ENCODE assay signal across 8 cellular contexts in the genomic region with DNA sequence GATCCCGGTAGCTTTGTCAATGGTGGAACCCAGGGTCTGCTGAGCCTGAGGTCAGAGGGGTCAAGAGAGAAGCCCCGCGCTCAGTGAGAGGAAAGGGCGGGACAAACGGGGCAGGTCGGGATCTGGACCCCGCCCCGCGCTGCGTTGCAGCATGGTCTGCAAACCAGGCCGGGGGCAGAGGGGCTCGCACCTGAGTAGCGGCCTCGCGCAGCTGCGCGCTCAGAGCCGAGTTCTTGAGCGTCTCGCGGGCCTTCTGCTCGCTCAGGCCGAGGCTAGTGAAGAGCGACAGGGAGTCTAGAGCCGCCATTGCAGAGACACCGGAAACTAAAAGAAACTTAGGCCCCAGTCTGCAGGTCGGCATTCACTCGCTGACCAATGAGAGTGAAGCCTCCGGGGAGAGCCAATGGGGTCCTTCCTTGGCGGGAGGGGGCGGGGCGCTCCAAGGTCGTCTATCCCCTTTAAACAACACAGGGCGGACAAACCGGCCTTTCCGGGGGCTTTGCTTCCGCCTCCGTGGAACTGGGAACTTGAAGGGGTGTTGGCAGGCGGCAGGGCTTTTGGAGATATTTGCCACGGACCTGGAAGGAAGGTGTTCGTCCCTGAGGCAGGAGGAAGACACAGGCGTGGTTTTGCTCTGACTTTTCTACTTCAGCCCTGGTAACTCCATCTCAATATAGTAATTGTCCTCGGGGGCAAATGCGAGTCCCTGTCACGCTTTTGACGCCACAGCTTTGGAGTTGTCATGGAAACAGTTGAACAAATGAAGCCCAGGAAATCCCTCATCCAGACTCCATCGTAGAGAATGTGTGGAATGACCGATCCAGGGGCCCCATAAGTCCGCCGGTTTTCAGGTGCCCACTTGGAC. TPM values are rescaled to one million over a fixed set of nuclear protein-coding genes. Genes with fewer than 3 reads are reported as not detected.
DNase-seq lines count a peak whose midpoint lies in the region; ATAC-seq and TF ChIP-seq lines count a peak whose summit lies in the region.

A gene (minus strand): TSS at position 331 of the 865 bp plus-strand sequence. CDS start 24 bp downstream, at position 307.

- H3K36me3 ChIP-seq in duodenal mucosa (ENCODE audit: control insufficient read depth in 1 of 2, insufficient read depth in 2 of 2, low read length in 2 of 2): peaks cover 38 to 48% of the 10 kb centered on the region in 2 donors

- CTCF ChIA-PET in activated CD4-positive, alpha-beta memory T cell treated with anti-CD3 and anti-CD28 coated beads, Interleukin-2, amount 10 ng/mL, durations not matched to agents 7 days and 5 days (lab: Charles Lee): interaction anchor here (0.5 to 4.0 kb wide), 4 partner anchors 10 to 875 kb away, joined by 3 to 33 read pairs (median 4); a partner anchor contains a TSS

- POLR2A ChIA-PET in activated CD4-positive, alpha-beta memory T cell treated with anti-CD3 and anti-CD28 coated beads, Interleukin-2, amount 10 ng/mL, durations not matched to agents 7 days and 5 days (lab: Charles Lee): interaction anchor here (0.6 to 9.9 kb wide), 8 partner anchors 11 to 235 kb away, joined by 3 to 133 read pairs (median 4); a partner anchor contains a TSS

- peaks cover 40% of the 10 kb centered on the region for H3K36me3 Mint-ChIP-seq in activated CD4-positive, alpha-beta memory T cell treated with anti-CD3 and anti-CD28 coated beads, Interleukin-2, amount 10 ng/mL, durations not matched to agents 7 days and 5 days (ENCODE audit: low read depth)

- intact Hi-C loops in lower leg skin (cut with DNase I; ENCODE audit: low total_unique reads): no loop called here

- ATAC-seq in GM19395 (IDR thresholded peaks at IDR 0.05; ENCODE audit: unreplicated experiment): peak; percentile 91

- no peak for TF ChIP-seq POLR2A in lower leg skin (IDR thresholded peaks at IDR 0.05)

- H3K4me3 ChIP-seq in duodenal mucosa (ENCODE audit: low read depth in 1 of 2, low read length in 2 of 2): peak within 1 kb of the TSS; percentile 91 to 97
- peak within 1 kb of the TSS; percentile 84 for H3K4me3 ChIP-seq in lower leg skin (ENCODE audit: low read depth, poor library complexity, severe bottlenecking)

- no peaks in the 10 kb centered on the region for H3K9me3 Mint-ChIP-seq in activated CD4-positive, alpha-beta memory T cell treated with anti-CD3 and anti-CD28 coated beads, Interleukin-2, amount 10 ng/mL, durations not matched to agents 7 days and 5 days

- H3K27me3 Mint-ChIP-seq in activated CD4-positive, alpha-beta memory T cell treated with anti-CD3 and anti-CD28 coated beads, Interleukin-2, amount 10 ng/mL, durations not matched to agents 7 days and 5 days: no peaks in the 10 kb centered on the region

- H3K27ac ChIP-seq in C4-2B (peak within 1 kb of the TSS; percentile 87), duodenal mucosa (ENCODE audit: low read depth, low read length) (peak within 1 kb of the TSS; percentile 70)

- 2% methylated on average over 37 to 50 of the region's 50 CpGs for WGBS in lower leg skin, 2 donors

- H3K4me3 Mint-ChIP-seq in activated CD4-positive, alpha-beta memory T cell treated with anti-CD3 and anti-CD28 coated beads, Interleukin-2, amount 10 ng/mL, durations not matched to agents 7 days and 5 days: peak within 1 kb of the TSS; percentile 95

- DNase-seq in HK-2 (ENCODE audit: unreplicated experiment): peak; percentile 85
- peak; percentile 64 for DNase-seq in NCI-H82 treated with DMSO at 0.1 percent for 48 hours (lab: John Stamatoyannopoulos, UW; ENCODE audit: unreplicated experiment)
- DNase-seq in activated CD4-positive, alpha-beta memory T cell treated with anti-CD3 and anti-CD28 coated beads, Interleukin-2, amount 10 ng/mL, durations not matched to agents 7 days and 5 days: peak; percentile 92
- peak; percentile 95 to 99 for DNase-seq in lower leg skin (ENCODE audit: low spot score in 2 of 2)
- DNase-seq in stimulated activated CD4-positive, alpha-beta T cell treated with anti-CD3 and anti-CD28 coated beads, Interleukin-4, amount 100 ng/mL, for 4 hours: peak; percentile 84

- H3K27me3 ChIP-seq in duodenal mucosa (ENCODE audit: control insufficient read depth in 1 of 2, insufficient read depth in 2 of 2, low read length in 2 of 2): no peaks in the 10 kb centered on the region

- TF ChIP-seq CTCF in C4-2B (conservative IDR thresholded peaks at IDR 0.05) (no peak), lower leg skin (IDR thresholded peaks at IDR 0.05) (no peak)

- peak within 1 kb of the TSS; percentile 92 to 94 for H3K9ac ChIP-seq in duodenal mucosa (ENCODE audit: low read depth in 1 of 2, low read length in 2 of 2)

- no peaks in the 10 kb centered on the region for H3K9me3 ChIP-seq in duodenal mucosa (ENCODE audit: control insufficient read depth in 1 of 2, low read length in 2 of 2)

- peaks cover 23 to 31% of the 10 kb centered on the region in 2 donors for H3K4me1 ChIP-seq in duodenal mucosa (ENCODE audit: control insufficient read depth in 1 of 2, insufficient read depth in 2 of 2, low read length in 2 of 2)

- H3K27ac Mint-ChIP-seq in activated CD4-positive, alpha-beta memory T cell treated with anti-CD3 and anti-CD28 coated beads, Interleukin-2, amount 10 ng/mL, durations not matched to agents 7 days and 5 days: peak within 1 kb of the TSS; percentile 90

- H3K4me1 Mint-ChIP-seq in activated CD4-positive, alpha-beta memory T cell treated with anti-CD3 and anti-CD28 coated beads, Interleukin-2, amount 10 ng/mL, durations not matched to agents 7 days and 5 days: peaks cover 29% of the 10 kb centered on the region

RNA-seq across cellular contexts. Expression of the gene that starts here (rescaled TPM):
- 100 to 1,000 TPM; 194 to 212 TPM for total RNA-seq in activated CD4-positive, alpha-beta memory T cell treated with anti-CD3 and anti-CD28 coated beads, Interleukin-2, amount 10 ng/mL, durations not matched to agents 7 days and 5 days
- total RNA-seq in lower leg skin: 100 to 1,000 TPM; 229 to 459 (median 321) TPM

Comparison
In these comparisons a context has a peak if more than half of its experiments do, and no peak if none do; other contexts are left out.
1. Peak in every context shown above with its lines: DNase-seq, ATAC-seq, H3K4me3 ChIP-seq and H3K27ac ChIP-seq.